In the genomic region with DNA sequence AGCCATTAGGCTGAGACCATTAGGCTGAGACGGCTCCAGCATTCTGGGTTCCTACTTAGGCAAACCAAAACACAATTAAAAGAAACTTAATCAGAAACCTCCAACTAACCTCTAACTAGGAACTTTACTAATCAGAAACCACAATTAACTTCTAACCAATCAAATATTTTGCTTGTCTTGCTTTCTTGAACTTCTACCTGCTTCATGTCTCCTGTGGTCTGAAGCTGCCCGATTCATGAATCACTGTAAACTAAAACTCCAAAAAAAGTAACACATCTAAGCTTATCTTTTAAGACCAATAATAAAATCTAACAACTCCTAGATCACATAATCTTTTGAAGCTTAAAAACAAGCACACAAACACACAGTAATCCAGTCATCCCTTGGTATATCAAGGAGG, we compare ENCODE assay signal across 27 cellular contexts.
DNase-seq lines count a peak whose midpoint lies in the region; ATAC-seq and TF ChIP-seq lines count a peak whose summit lies in the region.
"Had no signal": no experiment of that assay in that cellular context is flagged by ENCODE, and none has a peak within 500 bp of the region (broad histone marks: within the 10 kb centered on the region; RNA-seq: fewer than 3 reads in every experiment).

No MANE protein-coding gene starts in this region.

- H3K4me3 ChIP-seq in KMS-11 (IDR thresholded peaks at IDR 0.05; ENCODE audit: insufficient read depth, low read depth, low read length): no peak overlapping the region
- H3K4me3 ChIP-seq: HAP-1, K562, left ventricle myocardium inferior, prostate gland, tibial nerve had no signal

- POLR2A ChIA-PET in naive thymus-derived CD8-positive, alpha-beta T cell (lab: Charles Lee): no interaction called here

- H3K4me2 ChIP-seq in KMS-11: peak overlapping the region; percentile 61

- H3K4me3 Mint-ChIP-seq in activated T-cell treated with anti-CD3 and anti-CD28 coated beads, Interleukin-2, amount 50 U/mL, for 72 hours: no peak overlapping the region
- H3K4me3 Mint-ChIP-seq in central memory CD8-positive, alpha-beta T cell: no peak overlapping the region
- peak overlapping the region in 2 of 10 donors; percentile 3 to 11 for H3K4me3 Mint-ChIP-seq in naive thymus-derived CD8-positive, alpha-beta T cell
- H3K4me3 Mint-ChIP-seq: activated naive CD4-positive, alpha-beta T cell treated with anti-CD3 and anti-CD28 coated beads, Interleukin-2, amount 10 ng/mL, durations not matched to agents 7 days and 5 days had no signal

- no peak overlapping the region for H2AFZ ChIP-seq in KMS-11 (ENCODE audit: low read depth)

- no peaks in the 10 kb centered on the region for H3K36me3 Mint-ChIP-seq in activated T-cell treated with anti-CD3 and anti-CD28 coated beads, Interleukin-2, amount 50 U/mL, for 72 hours (ENCODE audit: insufficient read depth in 2 of 2)
- peaks cover 17% of the 10 kb centered on the region for H3K36me3 Mint-ChIP-seq in central memory CD8-positive, alpha-beta T cell (ENCODE audit: insufficient read depth)
- H3K36me3 Mint-ChIP-seq in naive thymus-derived CD8-positive, alpha-beta T cell: peaks cover 0 to 41% (median 9%) of the 10 kb centered on the region in 3 donors

- H3K27ac Mint-ChIP-seq in activated T-cell treated with anti-CD3 and anti-CD28 coated beads, Interleukin-2, amount 50 U/mL, for 72 hours: peak overlapping the region; percentile 20
- peak overlapping the region; percentile 81 for H3K27ac Mint-ChIP-seq in central memory CD8-positive, alpha-beta T cell (ENCODE audit: low read depth)
- peak overlapping the region in 7 of 10 donors; percentile 6 to 72 (median 51) for H3K27ac Mint-ChIP-seq in naive thymus-derived CD8-positive, alpha-beta T cell
- H3K27ac Mint-ChIP-seq: activated naive CD4-positive, alpha-beta T cell treated with anti-CD3 and anti-CD28 coated beads, Interleukin-2, amount 10 ng/mL, durations not matched to agents 7 days and 5 days had no signal

- no peak for DNase-seq in activated T-cell treated with anti-CD3 and anti-CD28 coated beads, Interleukin-2, amount 50 U/mL, for 72 hours
- DNase-seq in activated T-cell treated with anti-CD3 and anti-CD28 coated beads for 4 hours (no peak), AG08396 (ENCODE audit: low spot score) (no peak), medulla oblongata (ENCODE audit: extremely low spot score) (no peak), NCI-H510A treated with DMSO at 0.1 percent for 48 hours (lab: John Stamatoyannopoulos, UW) (no peak)
- DNase-seq in central memory CD8-positive, alpha-beta T cell (ENCODE audit: low spot score in 2 of 2): no peak
- no peak for DNase-seq in naive thymus-derived CD8-positive, alpha-beta T cell
- DNase-seq: activated CD4-positive, alpha-beta T cell treated with anti-CD3 and anti-CD28 coated beads for 48 hours; activated naive CD4-positive, alpha-beta T cell treated with anti-CD3 and anti-CD28 coated beads, Interleukin-2, amount 10 ng/mL, durations not matched to agents 7 days and 5 days; BE2C; DMS153; left ventricle myocardium inferior; MM.1S; NCI-H1105 treated with DMSO at 0.1 percent for 48 hours; NCI-H1930; NCI-H526 treated with DMSO at 0.1 percent for 48 hours; SHP77; stimulated activated CD4-positive, alpha-beta T cell treated with anti-CD3 and anti-CD28 coated beads, Interleukin-12 subunit alpha, Interleukin-12 subunit beta, amount 100 ng/mL, for 4 hours; stimulated activated CD4-positive, alpha-beta T cell treated with anti-CD3 and anti-CD28 coated beads, Interleukin-4, amount 100 ng/mL, for 1 hour; T-helper 9 cell had no signal

- no peaks in the 10 kb centered on the region for H3K9me3 Mint-ChIP-seq in activated T-cell treated with anti-CD3 and anti-CD28 coated beads, Interleukin-2, amount 50 U/mL, for 72 hours
- no peaks in the 10 kb centered on the region for H3K9me3 Mint-ChIP-seq in central memory CD8-positive, alpha-beta T cell
- H3K9me3 Mint-ChIP-seq in naive thymus-derived CD8-positive, alpha-beta T cell: no peaks in the 10 kb centered on the region
- H3K9me3 Mint-ChIP-seq: activated naive CD4-positive, alpha-beta T cell treated with anti-CD3 and anti-CD28 coated beads, Interleukin-2, amount 10 ng/mL, durations not matched to agents 7 days and 5 days had no signal

- peaks cover 24% of the 10 kb centered on the region for H3K4me1 Mint-ChIP-seq in activated T-cell treated with anti-CD3 and anti-CD28 coated beads, Interleukin-2, amount 50 U/mL, for 72 hours (ENCODE audit: low read depth)
- peaks cover 64% of the 10 kb centered on the region for H3K4me1 Mint-ChIP-seq in central memory CD8-positive, alpha-beta T cell
- H3K4me1 Mint-ChIP-seq in naive thymus-derived CD8-positive, alpha-beta T cell: peaks cover 17 to 66% (median 60%) of the 10 kb centered on the region in 4 donors

- TF ChIP-seq CTCF in KMS-11 (conservative IDR thresholded peaks at IDR 0.05; ENCODE audit: low read depth, low read length): no peak

- H3K4me1 ChIP-seq in KMS-11 (ENCODE audit: low read depth, poor library complexity, severe bottlenecking): peaks cover 51% of the 10 kb centered on the region
- H3K4me1 ChIP-seq: BE2C, left ventricle myocardium inferior, prostate gland had no signal

- peaks cover 6% of the 10 kb centered on the region; the same call in 1 of the 2 replicates for H4K20me1 ChIP-seq in KMS-11 (ENCODE audit: insufficient read depth)

- H3K27ac ChIP-seq in KMS-11: peak overlapping the region; percentile 35; the same call in 1 of the 2 replicates
- H3K27ac ChIP-seq: left ventricle myocardium inferior, prostate gland, tibial nerve had no signal

- peaks cover 68% of the 10 kb centered on the region for H3K79me2 ChIP-seq in KMS-11 (ENCODE audit: insufficient read depth, low read depth)

- H3K36me3 ChIP-seq in KMS-11 (ENCODE audit: insufficient read depth): no peaks in the 10 kb centered on the region
- H3K36me3 ChIP-seq: BE2C, HAP-1, prostate gland had no signal

- H3K27me3 ChIP-seq in KMS-11 (ENCODE audit: insufficient read depth, low read depth): no peaks in the 10 kb centered on the region
- H3K27me3 ChIP-seq: BE2C, tibial nerve had no signal

- peak overlapping the region; percentile 4; the same call in 1 of the 2 replicates for H3K9ac ChIP-seq in KMS-11

- H3K27me3 Mint-ChIP-seq in activated T-cell treated with anti-CD3 and anti-CD28 coated beads, Interleukin-2, amount 50 U/mL, for 72 hours (ENCODE audit: low read depth): no peaks in the 10 kb centered on the region
- no peaks in the 10 kb centered on the region for H3K27me3 Mint-ChIP-seq in central memory CD8-positive, alpha-beta T cell
- no peaks in the 10 kb centered on the region for H3K27me3 Mint-ChIP-seq in naive thymus-derived CD8-positive, alpha-beta T cell
- H3K27me3 Mint-ChIP-seq: activated naive CD4-positive, alpha-beta T cell treated with anti-CD3 and anti-CD28 coated beads, Interleukin-2, amount 10 ng/mL, durations not matched to agents 7 days and 5 days had no signal

- no peak for ATAC-seq in activated T-cell treated with anti-CD3 and anti-CD28 coated beads, Interleukin-2, amount 50 U/mL, for 72 hours (replicated peaks in 1 of 2)
- ATAC-seq in central memory CD8-positive, alpha-beta T cell (replicated peaks; ENCODE audit: extremely low read depth, poor library complexity, severe bottlenecking): peak; percentile 24
- no peak for ATAC-seq in naive thymus-derived CD8-positive, alpha-beta T cell
- ATAC-seq: K562, Panc1, sciatic nerve had no signal

Comparison
In these comparisons a context has a peak if more than half of its experiments do, and no peak if none do; other contexts are left out.
1. H3K27ac Mint-ChIP-seq: peak in every context shown above with its lines; median percentile 81 in central memory CD8-positive, alpha-beta T cell; 51 in naive thymus-derived CD8-positive, alpha-beta T cell; 20 in activated T-cell treated with anti-CD3 and anti-CD28 coated beads, Interleukin-2, amount 50 U/mL, for 72 hours.